ENCODE assay signal across 20 cellular contexts in genomic region chr5:74725331-74725730, GRCh38. TPM values are rescaled to one million over a fixed set of nuclear protein-coding genes. Genes with fewer than 3 reads are reported as not detected.
DNase-seq lines count a peak whose midpoint lies in the region; ATAC-seq and TF ChIP-seq lines count a peak whose summit lies in the region.
"Had no signal": no experiment of that assay in that cellular context is flagged by ENCODE, and none has a peak within 500 bp of the region (broad histone marks: within the 10 kb centered on the region; RNA-seq: fewer than 3 reads in every experiment).

No MANE protein-coding gene starts in this region.

- no peak for DNase-seq in activated CD8-positive, alpha-beta memory T cell treated with anti-CD3 and anti-CD28 coated beads, Interleukin-2, amount 10 ng/mL, durations not matched to agents 7 days and 5 days
- DNase-seq in activated CD8-positive, alpha-beta memory T cell treated with anti-CD3 and anti-CD28 coated beads for 24 hours, result no peak
- DNase-seq in amniotic epithelial cell (ENCODE audit: low read depth), result peak; percentile 85
- DNase-seq in fibroblast of villous mesenchyme (ENCODE audit: low read depth), result peak; percentile 70
- no peak for DNase-seq in GM23248
- DNase-seq in NCI-H1092 (lab: John Stamatoyannopoulos, UW), result no peak
- no peak for DNase-seq in effector memory CD8-positive, alpha-beta T cell
- DNase-seq: CD4-positive, CD25-positive, alpha-beta regulatory T cell; DMS53; EL; GDM1; Karpas-422; NCI-H2029; NCI-H226; NCI-H510A; NCI-H69; Right ventricle myocardium superior; RPMI8226 had no signal

- peak overlapping the region; percentile 26 for H3K27ac Mint-ChIP-seq in activated CD8-positive, alpha-beta memory T cell treated with anti-CD3 and anti-CD28 coated beads, Interleukin-2, amount 10 ng/mL, durations not matched to agents 7 days and 5 days
- H3K27ac Mint-ChIP-seq in effector memory CD8-positive, alpha-beta T cell, result no peak overlapping the region
- H3K27ac Mint-ChIP-seq: CD4-positive, CD25-positive, alpha-beta regulatory T cell had no signal

- H3K4me1 Mint-ChIP-seq in activated CD8-positive, alpha-beta memory T cell treated with anti-CD3 and anti-CD28 coated beads, Interleukin-2, amount 10 ng/mL, durations not matched to agents 7 days and 5 days, result no peaks in the 10 kb centered on the region
- no peaks in the 10 kb centered on the region for H3K4me1 Mint-ChIP-seq in effector memory CD8-positive, alpha-beta T cell (ENCODE audit: low read depth in 2 of 2)
- H3K4me1 Mint-ChIP-seq: CD4-positive, CD25-positive, alpha-beta regulatory T cell had no signal

- no peaks in the 10 kb centered on the region for H3K27me3 ChIP-seq in GM23248 (replicated peaks; ENCODE audit: insufficient read depth)
- H3K27me3 ChIP-seq: BLaER1, SJSA1 had no signal

- H3F3A ChIP-seq in GM23248 (ENCODE audit: insufficient read depth), result 0 out of 2 replicates have a peak, but pooled peaks cover 6% of the 10 kb centered on the region

- H3K9me3 ChIP-seq in GM23248 (ENCODE audit: low read depth), result no peaks in the 10 kb centered on the region
- H3K9me3 ChIP-seq: BLaER1, SJSA1 had no signal

- H3K36me3 Mint-ChIP-seq in activated CD8-positive, alpha-beta memory T cell treated with anti-CD3 and anti-CD28 coated beads, Interleukin-2, amount 10 ng/mL, durations not matched to agents 7 days and 5 days, result peaks cover 45% of the 10 kb centered on the region
- H3K36me3 Mint-ChIP-seq in effector memory CD8-positive, alpha-beta T cell (ENCODE audit: insufficient read depth), result peaks cover 50% of the 10 kb centered on the region

- H3K4me1 ChIP-seq in GM23248 (ENCODE audit: insufficient read depth), result no peaks in the 10 kb centered on the region
- H3K4me1 ChIP-seq: BLaER1, SJSA1 had no signal

- H3K27me3 Mint-ChIP-seq in activated CD8-positive, alpha-beta memory T cell treated with anti-CD3 and anti-CD28 coated beads, Interleukin-2, amount 10 ng/mL, durations not matched to agents 7 days and 5 days, result no peaks in the 10 kb centered on the region
- H3K27me3 Mint-ChIP-seq in effector memory CD8-positive, alpha-beta T cell, result no peaks in the 10 kb centered on the region
- H3K27me3 Mint-ChIP-seq: CD4-positive, CD25-positive, alpha-beta regulatory T cell had no signal

- no peaks in the 10 kb centered on the region for H3K9me3 Mint-ChIP-seq in activated CD8-positive, alpha-beta memory T cell treated with anti-CD3 and anti-CD28 coated beads, Interleukin-2, amount 10 ng/mL, durations not matched to agents 7 days and 5 days (ENCODE audit: low read depth)
- no peaks in the 10 kb centered on the region for H3K9me3 Mint-ChIP-seq in effector memory CD8-positive, alpha-beta T cell

- 97 to 100% methylated on average over 1 of the region's 1 CpG for WGBS in GM23248 (ENCODE audit: low coverage in 1 of 2, low lambda C conversion rate in 2 of 2, missing lambda C conversion rate in 2 of 2), 2 experiments

- H3K4me2 ChIP-seq in GM23248 (ENCODE audit: unreplicated experiment), result no peak overlapping the region
- H3K4me2 ChIP-seq: BLaER1 had no signal

- ATAC-seq in activated CD8-positive, alpha-beta memory T cell treated with anti-CD3 and anti-CD28 coated beads, Interleukin-2, amount 10 ng/mL, durations not matched to agents 7 days and 5 days, result no peak
- ATAC-seq in effector memory CD8-positive, alpha-beta T cell (replicated peaks), result no peak

- H3K4me3 ChIP-seq in fibroblast of villous mesenchyme (ENCODE audit: low read depth, low read length) (no peak overlapping the region), GM23248 (no peak overlapping the region)
- H3K4me3 ChIP-seq: BLaER1, SJSA1 had no signal

- H3K36me3 ChIP-seq in GM23248 (ENCODE audit: low read depth), result peaks cover 50% of the 10 kb centered on the region

- no peak for TF ChIP-seq CTCF in fibroblast of villous mesenchyme (IDR thresholded peaks at IDR 0.05; ENCODE audit: insufficient read depth, low read depth, low read length)

- no peaks in the 10 kb centered on the region for H4K20me1 ChIP-seq in GM23248 (ENCODE audit: insufficient read depth)
- H4K20me1 ChIP-seq: BLaER1 had no signal

- H3K79me2 ChIP-seq in GM23248 (ENCODE audit: insufficient read depth), result no peaks in the 10 kb centered on the region

- no peak overlapping the region for H3K4me3 Mint-ChIP-seq in activated CD8-positive, alpha-beta memory T cell treated with anti-CD3 and anti-CD28 coated beads, Interleukin-2, amount 10 ng/mL, durations not matched to agents 7 days and 5 days
- no peak overlapping the region for H3K4me3 Mint-ChIP-seq in effector memory CD8-positive, alpha-beta T cell
- H3K4me3 Mint-ChIP-seq: CD4-positive, CD25-positive, alpha-beta regulatory T cell had no signal

- in situ Hi-C loops in GM23248 (cut with MboI), result no loop called here

- no peak overlapping the region for H3K9ac ChIP-seq in GM23248
- H3K9ac ChIP-seq: BLaER1 had no signal

- no peak overlapping the region for H3K27ac ChIP-seq in GM23248
- H3K27ac ChIP-seq: BLaER1, SJSA1 had no signal

- H2AFZ ChIP-seq in GM23248, result no peak overlapping the region

- CTCF ChIA-PET in activated CD8-positive, alpha-beta memory T cell treated with anti-CD3 and anti-CD28 coated beads, Interleukin-2, amount 10 ng/mL, durations not matched to agents 7 days and 5 days (lab: Charles Lee), result no interaction called here

- H3K9me2 ChIP-seq in GM23248 (ENCODE audit: insufficient read depth), result no peaks in the 10 kb centered on the region

RNA-seq across cellular contexts. Expression of gene HEXB, which starts 40.3 kb away (rescaled TPM):
- total RNA-seq in activated CD8-positive, alpha-beta memory T cell treated with anti-CD3 and anti-CD28 coated beads, Interleukin-2, amount 10 ng/mL, durations not matched to agents 7 days and 5 days, result 10 to 100 TPM; 63.6 to 74.6 TPM
- total RNA-seq in fibroblast of villous mesenchyme, result 162 and 187 TPM in 2 replicates
- 106 and 109 TPM in 2 replicates for total RNA-seq in GM23248 (2014; rRNA removed; shearing (Covaris generic))
- polyA plus RNA-seq in GM23248 (2016; fragmentation: Nextera tagmentation; extraction: Ambion mirVana), result 127 TPM in 2 replicates

RNA-seq across cellular contexts. Expression of gene GFM2, which starts 41.6 kb away (rescaled TPM):
- total RNA-seq in activated CD8-positive, alpha-beta memory T cell treated with anti-CD3 and anti-CD28 coated beads, Interleukin-2, amount 10 ng/mL, durations not matched to agents 7 days and 5 days, result 10 to 100 TPM; 22.6 to 28.4 TPM
- 30.6 and 53.5 TPM in 2 replicates for total RNA-seq in fibroblast of villous mesenchyme
- 35.9 and 42.2 TPM in 2 replicates for total RNA-seq in GM23248 (2014; rRNA removed; shearing (Covaris generic))
- 21.6 and 23.3 TPM in 2 replicates for polyA plus RNA-seq in GM23248 (2016; fragmentation: Nextera tagmentation; extraction: Ambion mirVana)

RNA-seq across cellular contexts. Expression of gene NSA2, which starts 41.7 kb away (rescaled TPM):
- 100 to 1,000 TPM in 1 of 2 experiments, 10 to 100 TPM in 1; 93.0 to 101 TPM for total RNA-seq in activated CD8-positive, alpha-beta memory T cell treated with anti-CD3 and anti-CD28 coated beads, Interleukin-2, amount 10 ng/mL, durations not matched to agents 7 days and 5 days
- 66.1 and 74.4 TPM in 2 replicates for total RNA-seq in fibroblast of villous mesenchyme
- 51.9 and 59.3 TPM in 2 replicates for total RNA-seq in GM23248 (2014; rRNA removed; shearing (Covaris generic))
- polyA plus RNA-seq in GM23248 (2016; fragmentation: Nextera tagmentation; extraction: Ambion mirVana), result 53.6 and 55.7 TPM in 2 replicates

Comparison
In these comparisons a context has a peak if more than half of its experiments do, and no peak if none do; other contexts are left out.
1. DNase-seq: peak in amniotic epithelial cell (single experiment) and fibroblast of villous mesenchyme (single experiment); none in activated CD8-positive, alpha-beta memory T cell treated with anti-CD3 and anti-CD28 coated beads, Interleukin-2, amount 10 ng/mL, durations not matched to agents 7 days and 5 days (single experiment), activated CD8-positive, alpha-beta memory T cell treated with anti-CD3 and anti-CD28 coated beads for 24 hours (single experiment), GM23248 (single experiment), NCI-H1092 (single experiment) and effector memory CD8-positive, alpha-beta T cell (0 of 3).